ENCODE assay signal across 2 cellular contexts in genomic region chr2:98385050-98385699, GRCh38.
TF ChIP-seq lines count a peak whose summit lies in the region.

No MANE protein-coding gene starts in this region.

TF ChIP-seq in GM23338, 12 proteins besides CTCF, POLR2A, EP300 and RAD21:
- TF ChIP-seq JUNB (IDR thresholded peaks at IDR 0.05; ENCODE audit: unreplicated experiment), result no peak
- no peak for TF ChIP-seq ZNF114 (CRISPR knock-in tag; IDR thresholded peaks at IDR 0.05)
- TF ChIP-seq ETS1 (IDR thresholded peaks at IDR 0.05), result no peak
- TF ChIP-seq ZNF462 (CRISPR knock-in tag; IDR thresholded peaks at IDR 0.05), result no peak
- TF ChIP-seq EZH2phosphoT487 (IDR thresholded peaks at IDR 0.05; ENCODE audit: unreplicated experiment), result no peak
- no peak for TF ChIP-seq CREB1 (CRISPR knock-in tag; IDR thresholded peaks at IDR 0.05; ENCODE audit: low read depth)
- no peak for TF ChIP-seq NANOG (IDR thresholded peaks at IDR 0.05; ENCODE audit: borderline replicate concordance)
- no peak for TF ChIP-seq EZH2 (IDR thresholded peaks at IDR 0.05; ENCODE audit: low read depth, unreplicated experiment)
- no peak for TF ChIP-seq ZNF331 (CRISPR knock-in tag; IDR thresholded peaks at IDR 0.05; ENCODE audit: low read depth)
- TF ChIP-seq POLR2AphosphoS5 (IDR thresholded peaks at IDR 0.05; ENCODE audit: low read depth), result no peak

TF ChIP-seq in K562, 482 proteins besides CTCF, POLR2A, EP300 and RAD21:
- TF ChIP-seq TBP (optimal IDR thresholded peaks at IDR 0.05; ENCODE audit: low read depth, low read length) (no peak), ARID2 (IDR thresholded peaks at IDR 0.05) (peak; percentile 56; the same call in 1 of the 2 replicates), FOXM1 (IDR thresholded peaks at IDR 0.05; ENCODE audit: low read depth) (no peak), FOXM1 (CRISPR knock-in tag; IDR thresholded peaks at IDR 0.05; ENCODE audit: low read depth) (no peak), CC2D1A (IDR thresholded peaks at IDR 0.05) (peak; percentile 58), CEBPB (tag; IDR thresholded peaks at IDR 0.05) (peak; percentile 44), CREM (IDR thresholded peaks at IDR 0.05; ENCODE audit: low read depth) (peak; percentile 24; the same call in 1 of the 2 replicates), MECOM (CRISPR knock-in tag; IDR thresholded peaks at IDR 0.05) (no peak), DEAF1 (CRISPR knock-in tag; IDR thresholded peaks at IDR 0.05) (peak; percentile 89), ZNF133 (CRISPR knock-in tag; IDR thresholded peaks at IDR 0.05) (no peak), SMC3 (conservative IDR thresholded peaks at IDR 0.05; ENCODE audit: insufficient read depth, low read depth, low read length) (peak; percentile 93), ZNF77 (CRISPR knock-in tag; IDR thresholded peaks at IDR 0.05) (no peak), ID3 (CRISPR knock-in tag; IDR thresholded peaks at IDR 0.05) (no peak), ID3 (tag; IDR thresholded peaks at IDR 0.05) (no peak), HSF4 (CRISPR knock-in tag; IDR thresholded peaks at IDR 0.05; ENCODE audit: borderline replicate concordance) (no peak), NCOA4 (IDR thresholded peaks at IDR 0.05; ENCODE audit: partially characterized antibody) (no peak), ZNF436 (CRISPR knock-in tag; IDR thresholded peaks at IDR 0.05) (no peak), FOXA3 (CRISPR knock-in tag; conservative IDR thresholded peaks at IDR 0.05 in 1 of 2, IDR thresholded peaks at IDR 0.05 in 1 of 2) (no peak), BCL6 (CRISPR knock-in tag; IDR thresholded peaks at IDR 0.05) (no peak), CREB5 (CRISPR knock-in tag; IDR thresholded peaks at IDR 0.05) (no peak), NRF1 (conservative IDR thresholded peaks at IDR 0.05 in 1 of 2, IDR thresholded peaks at IDR 0.05 in 1 of 2) (no peak), YY1 (IDR thresholded peaks at IDR 0.05; ENCODE audit: borderline replicate concordance in 1 of 3, control insufficient read depth in 1 of 3, extremely low read depth in 1 of 3, insufficient read depth in 3 of 3, insufficient read length in 1 of 3, insufficient replicate concordance in 2 of 3, low read depth in 1 of 3, low read length in 2 of 3) (no peak), KDM4B (IDR thresholded peaks at IDR 0.05; ENCODE audit: borderline replicate concordance in 2 of 2, low read depth in 1 of 2) (no peak), ZC3H4 (CRISPR knock-in tag; IDR thresholded peaks at IDR 0.05; ENCODE audit: borderline replicate concordance) (no peak), POLR3A (IDR thresholded peaks at IDR 0.05; ENCODE audit: borderline replicate concordance, extremely low read depth, insufficient read depth, insufficient read length) (no peak), EP400 (IDR thresholded peaks at IDR 0.05) (no peak), ZFP36 (IDR thresholded peaks at IDR 0.05; ENCODE audit: low read depth, low read length, partially characterized antibody) (no peak), CEBPG (CRISPR knock-in tag; IDR thresholded peaks at IDR 0.05) (no peak), CEBPG (tag; conservative IDR thresholded peaks at IDR 0.05 in 1 of 2, IDR thresholded peaks at IDR 0.05 in 1 of 2) (peak; percentile 28 to 33; a peak in 2 of 4 replicates), MAX (CRISPR knock-in tag; IDR thresholded peaks at IDR 0.05) (no peak), CBFB (CRISPR knock-in tag; IDR thresholded peaks at IDR 0.05) (no peak), E2F3 (CRISPR knock-in tag; IDR thresholded peaks at IDR 0.05) (no peak), ZNF583 (CRISPR knock-in tag; IDR thresholded peaks at IDR 0.05) (no peak), STAG1 (CRISPR knock-in tag; IDR thresholded peaks at IDR 0.05; ENCODE audit: borderline replicate concordance) (peak; percentile 96; the same call in 1 of the 2 replicates), ZZZ3 (IDR thresholded peaks at IDR 0.05) (no peak), ZBTB33 (CRISPR knock-in tag; IDR thresholded peaks at IDR 0.05) (no peak), MAZ (CRISPR knock-in tag; conservative IDR thresholded peaks at IDR 0.05 in 1 of 2, IDR thresholded peaks at IDR 0.05 in 1 of 2) (0 out of 4 replicates have a peak, but pooled peaks of 1 of the 2 experiments have one; percentile 34), ARID3B (CRISPR knock-in tag; IDR thresholded peaks at IDR 0.05; ENCODE audit: borderline replicate concordance) (no peak), NR2F6 (CRISPR knock-in tag; IDR thresholded peaks at IDR 0.05) (no peak), ZNF511 (CRISPR knock-in tag; IDR thresholded peaks at IDR 0.05) (no peak), ZNF778 (CRISPR knock-in tag; IDR thresholded peaks at IDR 0.05) (no peak), ESRRB (CRISPR knock-in tag; IDR thresholded peaks at IDR 0.05; ENCODE audit: borderline replicate concordance) (no peak), NFE2 (IDR thresholded peaks at IDR 0.05; ENCODE audit: low read depth) (no peak), EWSR1 (IDR thresholded peaks at IDR 0.05; ENCODE audit: borderline replicate concordance, low read depth, partially characterized antibody) (no peak), KLF16 (IDR thresholded peaks at IDR 0.05) (peak; percentile 62; the same call in 1 of the 2 replicates), STAT5A (IDR thresholded peaks at IDR 0.05; ENCODE audit: borderline replicate concordance, low read length) (no peak), MCM7 (IDR thresholded peaks at IDR 0.05) (no peak), ZNF224 (CRISPR knock-in tag; IDR thresholded peaks at IDR 0.05) (no peak)
TF ChIP-seq in K562: peak in this region for 10.
